In the genomic region with DNA sequence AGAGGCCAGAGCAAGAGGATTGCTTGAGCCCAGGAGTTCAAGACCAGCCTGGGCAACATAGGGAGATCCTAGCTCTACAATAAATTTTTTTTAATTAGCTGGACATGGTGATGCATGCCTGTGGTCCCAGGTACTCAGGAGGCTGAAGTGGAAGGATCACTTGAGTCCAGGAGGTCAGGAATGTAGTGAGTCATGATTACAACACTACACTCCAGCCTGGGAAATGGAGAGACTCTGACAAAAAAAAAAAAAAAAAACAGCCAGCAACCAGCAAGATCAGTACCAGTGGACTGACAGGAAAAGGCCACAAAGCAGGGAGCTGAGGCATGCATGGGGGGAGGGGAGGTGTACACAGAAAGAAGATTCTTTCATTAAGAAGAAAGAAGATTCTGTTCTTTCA, we compare ENCODE assay signal across 20 cellular contexts. TPM values are rescaled to one million over a fixed set of nuclear protein-coding genes. Genes with fewer than 3 reads are reported as not detected.
DNase-seq lines count a peak whose midpoint lies in the region; ATAC-seq and TF ChIP-seq lines count a peak whose summit lies in the region.
"Had no signal": no experiment of that assay in that cellular context is flagged by ENCODE, and none has a peak within 500 bp of the region (broad histone marks: within the 10 kb centered on the region; RNA-seq: fewer than 3 reads in every experiment).

No MANE protein-coding gene starts in this region.

- H3K9me3 ChIP-seq in lower lobe of right lung = peaks cover 7% of the 10 kb centered on the region

- intact Hi-C loops in lower lobe of right lung (cut with DNase I) = no loop called here

- peak; percentile 35 for DNase-seq in Daoy (ENCODE audit: low read depth)
- peak; percentile 36 for DNase-seq in LHCN-M2 (ENCODE audit: low read depth)
- DNase-seq in cardiac fibroblast (ENCODE audit: low read depth in 2 of 2) = peak; percentile 46 to 87
- no peak for DNase-seq in lower lobe of right lung
- DNase-seq in stimulated activated CD4-positive, alpha-beta T cell treated with anti-CD3 and anti-CD28 coated beads, Interleukin-1b, Interleukin-23, amount 100 ng/mL, for 48 hours = no peak
- DNase-seq in NCI-H146 treated with DMSO at 0.1 percent for 48 hours (lab: John Stamatoyannopoulos, UW; ENCODE audit: unreplicated experiment) = no peak
- no peak for DNase-seq in NCI-H2171 (lab: John Stamatoyannopoulos, UW)
- DNase-seq: activated CD4-positive, alpha-beta T cell treated with anti-CD3 and anti-CD28 coated beads, Interleukin-2, amount 50 U/mL, for 48 hours; AML-193; anterior cingulate cortex; DMS79 treated with DMSO at 0.1 percent for 48 hours; head of caudate nucleus; natural killer cell; NCI-H1694 treated with DMSO at 0.1 percent for 48 hours; NCI-H774; retina; SHP77 treated with DMSO at 0.1 percent for 48 hours; stimulated activated CD4-positive, alpha-beta T cell treated with anti-CD3 and anti-CD28 coated beads, Interleukin-4, amount 100 ng/mL, for 1 hour had no signal

- ATAC-seq in lower lobe of right lung = peak; percentile 89 to 92
- ATAC-seq in GM18858 (IDR thresholded peaks at IDR 0.05; ENCODE audit: unreplicated experiment) = no peak
- ATAC-seq: natural killer cell had no signal

- H3K4me3 ChIP-seq in cardiac fibroblast (replicated peaks in 1 of 2; ENCODE audit: low read depth in 2 of 2, low read length in 2 of 2) = no peak overlapping the region
- no peak overlapping the region for H3K4me3 ChIP-seq in lower lobe of right lung

- H3K27me3 ChIP-seq in lower lobe of right lung (ENCODE audit: low read depth) = no peaks in the 10 kb centered on the region

- H3K27ac ChIP-seq in lower lobe of right lung = no peak overlapping the region
- H3K27ac ChIP-seq: KMS-11 had no signal

- TF ChIP-seq CTCF in cardiac fibroblast (IDR thresholded peaks at IDR 0.05; ENCODE audit: low read depth, low read length) (no peak), lower lobe of right lung (IDR thresholded peaks at IDR 0.05) (no peak)

- H3K36me3 ChIP-seq in lower lobe of right lung = no peaks in the 10 kb centered on the region

- H3K4me1 ChIP-seq in lower lobe of right lung = no peaks in the 10 kb centered on the region

RNA-seq across cellular contexts. Expression of a gene that starts 52.7 kb away (rescaled TPM):
- total RNA-seq in Daoy (2014; rRNA removed; shearing (Covaris generic)) = 0.30 and 0.74 TPM in 2 replicates
- total RNA-seq in LHCN-M2 (2014; rRNA removed) (1.2 and 1.7 TPM in 2 replicates), lower lobe of right lung (5.4 TPM)
- polyA plus RNA-seq in LHCN-M2 (2012) = 1.3 TPM

Comparison
In these comparisons a context has a peak if more than half of its experiments do, and no peak if none do; other contexts are left out.
1. DNase-seq: peak in Daoy (single experiment), LHCN-M2 (single experiment) and cardiac fibroblast (2 of 2); none in lower lobe of right lung (single experiment), stimulated activated CD4-positive, alpha-beta T cell treated with anti-CD3 and anti-CD28 coated beads, Interleukin-1b, Interleukin-23, amount 100 ng/mL, for 48 hours (single experiment), NCI-H146 treated with DMSO at 0.1 percent for 48 hours (single experiment) and NCI-H2171 (single experiment).